ENCODE assay signal across 15 cellular contexts in the genomic region with DNA sequence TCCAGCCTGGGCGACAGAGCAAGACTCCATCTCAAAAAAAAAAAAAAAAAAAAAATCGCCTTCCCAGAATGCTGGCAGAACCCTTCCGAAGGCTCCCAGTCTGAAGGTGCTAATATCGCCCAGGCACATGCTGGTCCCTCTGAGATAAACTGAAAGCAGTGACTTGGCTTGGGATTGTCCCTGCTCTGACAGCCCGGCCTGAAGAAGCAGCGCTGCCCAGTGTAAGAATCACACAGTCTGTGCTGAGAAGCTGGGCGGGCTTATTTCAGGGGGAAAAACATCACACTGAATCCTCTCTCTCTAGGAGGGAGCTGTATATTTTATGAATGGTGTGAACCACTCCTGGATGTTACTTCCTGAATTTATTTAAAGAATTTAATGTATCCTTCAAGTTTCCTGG. TPM values are rescaled to one million over a fixed set of nuclear protein-coding genes. Genes with fewer than 3 reads are reported as not detected.
DNase-seq lines count a peak whose midpoint lies in the region; ATAC-seq and TF ChIP-seq lines count a peak whose summit lies in the region.
"Had no signal": no experiment of that assay in that cellular context is flagged by ENCODE, and none has a peak within 500 bp of the region (broad histone marks: within the 10 kb centered on the region; RNA-seq: fewer than 3 reads in every experiment).

No MANE protein-coding gene starts in this region.

- TF ChIP-seq EP300 in stomach (IDR thresholded peaks at IDR 0.05): no peak

- H3K27me3 ChIP-seq in smooth muscle cell (ENCODE audit: low read depth) (no peaks in the 10 kb centered on the region), stomach (no peaks in the 10 kb centered on the region)
- H3K27me3 ChIP-seq: cardiac muscle cell had no signal

- no peaks in the 10 kb centered on the region for H3K9me3 Mint-ChIP-seq in activated naive CD4-positive, alpha-beta T cell treated with anti-CD3 and anti-CD28 coated beads, Interleukin-2, amount 10 ng/mL, durations not matched to agents 7 days and 5 days
- H3K9me3 Mint-ChIP-seq: activated naive CD4-positive, alpha-beta T cell treated with anti-CD3 and anti-CD28 coated beads for 36 hours had no signal

- H2AFZ ChIP-seq in smooth muscle cell (ENCODE audit: low read depth): no peak overlapping the region

- 59% methylated on average over 7 of the region's 7 CpGs for WGBS in smooth muscle cell (ENCODE audit: low lambda C conversion rate)
- 64 to 80% (median 69%) methylated on average over 6 to 7 of the region's 7 CpGs for WGBS in stomach, 5 donors

- DNase-seq in choroid plexus epithelial cell (ENCODE audit: low read depth): peak; percentile 48
- DNase-seq in smooth muscle cell (lab: John Stamatoyannopoulos, UW; ENCODE audit: unreplicated experiment): no peak
- DNase-seq in stomach: no peak
- DNase-seq in activated naive CD4-positive, alpha-beta T cell treated with anti-CD3 and anti-CD28 coated beads, Interleukin-2, amount 10 ng/mL, durations not matched to agents 7 days and 5 days: no peak
- DNase-seq: activated naive CD4-positive, alpha-beta T cell treated with anti-CD3 and anti-CD28 coated beads for 36 hours; DND-41; kidney; nephron progenitor cell; stimulated activated CD4-positive, alpha-beta T cell treated with anti-CD3 and anti-CD28 coated beads, Interleukin-4, amount 100 ng/mL, for 4 hours; stimulated activated naive CD4-positive, alpha-beta T cell had no signal

- TF ChIP-seq CTCF in choroid plexus epithelial cell (conservative IDR thresholded peaks at IDR 0.05; ENCODE audit: low read depth, low read length) (no peak), smooth muscle cell (IDR thresholded peaks at IDR 0.05; ENCODE audit: borderline replicate concordance, insufficient read depth, poor library complexity, severe bottlenecking) (no peak), stomach (IDR thresholded peaks at IDR 0.05) (no peak)

- H3K36me3 ChIP-seq in smooth muscle cell (ENCODE audit: low read depth) (no peaks in the 10 kb centered on the region), stomach (no peaks in the 10 kb centered on the region)
- H3K36me3 ChIP-seq: cardiac muscle cell had no signal

- H3K4me1 ChIP-seq in smooth muscle cell (ENCODE audit: low read depth): no peaks in the 10 kb centered on the region
- no peaks in the 10 kb centered on the region for H3K4me1 ChIP-seq in stomach

- no peaks in the 10 kb centered on the region for H3K4me1 Mint-ChIP-seq in activated naive CD4-positive, alpha-beta T cell treated with anti-CD3 and anti-CD28 coated beads, Interleukin-2, amount 10 ng/mL, durations not matched to agents 7 days and 5 days

- H3K4me3 ChIP-seq in choroid plexus epithelial cell (ENCODE audit: low read depth, low read length) (no peak overlapping the region), smooth muscle cell (no peak overlapping the region), stomach (no peak overlapping the region)
- H3K4me3 ChIP-seq: cardiac muscle cell had no signal

- peaks cover 94% of the 10 kb centered on the region for H3K79me2 ChIP-seq in smooth muscle cell (ENCODE audit: low read depth)

- H3K4me2 ChIP-seq in smooth muscle cell: peak overlapping the region; percentile 13

- H3K27ac ChIP-seq in smooth muscle cell (ENCODE audit: low read depth) (peak overlapping the region; percentile 65), stomach (no peak overlapping the region)
- H3K27ac ChIP-seq: cardiac muscle cell had no signal

- H4K20me1 ChIP-seq in smooth muscle cell (ENCODE audit: low read depth): peaks cover 77% of the 10 kb centered on the region

- no peaks in the 10 kb centered on the region for H3K27me3 Mint-ChIP-seq in activated naive CD4-positive, alpha-beta T cell treated with anti-CD3 and anti-CD28 coated beads, Interleukin-2, amount 10 ng/mL, durations not matched to agents 7 days and 5 days

- TF ChIP-seq POLR2A in stomach (IDR thresholded peaks at IDR 0.05): no peak

- H3F3A ChIP-seq in smooth muscle cell (ENCODE audit: low read depth): peaks cover 10% of the 10 kb centered on the region

- intact Hi-C loops in stomach (cut with DNase I; ENCODE audit: low total_unique reads): no loop called here

- no peaks in the 10 kb centered on the region for H3K9me3 ChIP-seq in smooth muscle cell (replicated peaks; ENCODE audit: low read depth)
- H3K9me3 ChIP-seq in stomach: no peaks in the 10 kb centered on the region

- CTCF ChIA-PET in activated naive CD4-positive, alpha-beta T cell treated with anti-CD3 and anti-CD28 coated beads, Interleukin-2, amount 10 ng/mL, durations not matched to agents 7 days and 5 days (lab: Charles Lee): no interaction called here

- no peak overlapping the region for H3K27ac Mint-ChIP-seq in activated naive CD4-positive, alpha-beta T cell treated with anti-CD3 and anti-CD28 coated beads, Interleukin-2, amount 10 ng/mL, durations not matched to agents 7 days and 5 days
- H3K27ac Mint-ChIP-seq: activated naive CD4-positive, alpha-beta T cell treated with anti-CD3 and anti-CD28 coated beads for 36 hours; nephron progenitor cell had no signal

- H3K36me3 Mint-ChIP-seq in activated naive CD4-positive, alpha-beta T cell treated with anti-CD3 and anti-CD28 coated beads, Interleukin-2, amount 10 ng/mL, durations not matched to agents 7 days and 5 days: no peaks in the 10 kb centered on the region

- ATAC-seq in GM18870 (IDR thresholded peaks at IDR 0.05; ENCODE audit: unreplicated experiment): peak; percentile 56
- peak; percentile 48 for ATAC-seq in HG02884 (IDR thresholded peaks at IDR 0.05; ENCODE audit: unreplicated experiment)
- ATAC-seq in GM18511 (IDR thresholded peaks at IDR 0.05; ENCODE audit: unreplicated experiment): no peak

- H3K9ac ChIP-seq in smooth muscle cell (ENCODE audit: low read depth): no peak overlapping the region

- H3K4me3 Mint-ChIP-seq in activated naive CD4-positive, alpha-beta T cell treated with anti-CD3 and anti-CD28 coated beads, Interleukin-2, amount 10 ng/mL, durations not matched to agents 7 days and 5 days: no peak overlapping the region
- H3K4me3 Mint-ChIP-seq: activated naive CD4-positive, alpha-beta T cell treated with anti-CD3 and anti-CD28 coated beads for 36 hours; nephron progenitor cell had no signal

RNA-seq across cellular contexts. Expression of a gene that starts 36.4 kb away (rescaled TPM):
- total RNA-seq in smooth muscle cell (103 and 127 TPM in 2 replicates), stomach (100 to 1,000 TPM in 1 of 5 donors, 10 to 100 TPM in 4; 24.5 to 185 (median 42.9) TPM)
- polyA plus RNA-seq in smooth muscle cell (73.9 and 86.8 TPM in 2 replicates), stomach (10 to 100 TPM in 1 of 3 donors, 1 to 10 TPM in 2; 4.1 to 21.2 (median 9.0) TPM)
- total RNA-seq: endothelial cell of umbilical vein had no signal
- polyA plus RNA-seq: endothelial cell of umbilical vein had no signal
